Comparison of ENCODE assay signal across 1 cellular context in the genomic region with DNA sequence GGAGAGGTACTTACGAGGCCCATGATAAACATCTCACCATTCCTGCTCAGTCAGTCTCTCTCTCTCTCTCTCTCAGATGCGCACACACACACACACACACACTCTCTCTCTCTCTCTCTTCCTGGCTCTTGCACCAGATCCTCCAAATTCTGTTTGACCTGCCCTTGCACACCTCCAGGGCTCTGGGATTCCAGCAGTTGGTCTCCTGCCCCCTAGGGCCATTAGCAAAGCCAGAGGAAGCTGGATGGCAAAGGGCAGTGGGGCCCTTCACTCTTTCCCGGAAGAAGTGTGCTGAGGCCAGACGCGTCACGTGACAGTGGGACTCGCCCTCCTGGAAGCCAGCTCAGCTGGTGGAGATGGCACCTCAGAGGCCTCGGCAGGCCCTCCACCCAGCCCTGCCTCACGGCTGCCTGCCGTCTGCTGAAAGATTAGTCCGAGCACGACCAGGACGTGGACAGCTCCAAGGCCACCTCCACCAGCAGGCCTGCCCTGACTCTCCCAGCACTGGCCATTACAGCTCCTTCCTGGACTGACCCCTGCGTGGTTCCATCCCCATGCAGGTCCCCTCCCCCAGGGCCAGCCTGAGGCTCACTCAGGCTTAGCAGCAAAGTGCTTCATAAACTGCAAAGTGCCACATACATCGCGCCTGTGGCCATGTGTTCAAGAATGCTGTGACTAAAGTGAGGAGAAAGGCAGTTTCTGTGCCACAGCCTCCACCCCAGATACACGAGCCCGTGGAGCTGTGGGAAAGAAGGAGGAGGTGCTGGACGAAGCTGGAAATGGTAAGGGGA.
TF ChIP-seq lines count a peak whose summit lies in the region.

No MANE protein-coding gene starts in this region.

TF ChIP-seq in K562, 482 proteins besides CTCF, POLR2A, EP300 and RAD21 (continued from another document and continues in another):
- no peak for TF ChIP-seq SREBF1 (IDR thresholded peaks at IDR 0.05; ENCODE audit: borderline replicate concordance, low read depth, low read length)
- TF ChIP-seq DIDO1 (tag; IDR thresholded peaks at IDR 0.05; ENCODE audit: low read depth): 0 out of 2 replicates have a peak, but pooled peaks have one; percentile 18
- no peak for TF ChIP-seq ZNF232 (CRISPR knock-in tag; IDR thresholded peaks at IDR 0.05)
- TF ChIP-seq NFYB (IDR thresholded peaks at IDR 0.05; ENCODE audit: extremely low read depth, insufficient read length): no peak
- 0 out of 2 replicates have a peak, but pooled peaks have one; percentile 17 for TF ChIP-seq HDGF (IDR thresholded peaks at IDR 0.05)
- TF ChIP-seq TRIM28 (IDR thresholded peaks at IDR 0.05): no peak
- TF ChIP-seq TBL1XR1 (IDR thresholded peaks at IDR 0.05; ENCODE audit: low read length in 2 of 2): no peak
- no peak for TF ChIP-seq EGR1 (conservative IDR thresholded peaks at IDR 0.05)
- TF ChIP-seq HNRNPUL1 (IDR thresholded peaks at IDR 0.05; ENCODE audit: low read length): no peak
- TF ChIP-seq STAT5A (IDR thresholded peaks at IDR 0.05; ENCODE audit: borderline replicate concordance, low read length): no peak
- no peak for TF ChIP-seq RFX5 (IDR thresholded peaks at IDR 0.05; ENCODE audit: low read depth, low read length)
- no peak for TF ChIP-seq ZNF668 (CRISPR knock-in tag; IDR thresholded peaks at IDR 0.05)
- no peak for TF ChIP-seq COPS2 (conservative IDR thresholded peaks at IDR 0.05)
- TF ChIP-seq TSHZ1 (CRISPR knock-in tag; IDR thresholded peaks at IDR 0.05): no peak
- no peak for TF ChIP-seq U2AF2 (optimal IDR thresholded peaks at IDR 0.05; ENCODE audit: low read depth, low read length)
- TF ChIP-seq JUN (IDR thresholded peaks at IDR 0.05; ENCODE audit: borderline replicate concordance, low read depth, low read length): no peak
- no peak for TF ChIP-seq JUN (CRISPR knock-in tag; IDR thresholded peaks at IDR 0.05; ENCODE audit: borderline replicate concordance)
- TF ChIP-seq NONO (IDR thresholded peaks at IDR 0.05; ENCODE audit: low read depth in 2 of 2, low read length in 1 of 2): no peak
- TF ChIP-seq YBX1 (IDR thresholded peaks at IDR 0.05): no peak
- no peak for TF ChIP-seq ARID3A (IDR thresholded peaks at IDR 0.05; ENCODE audit: borderline replicate concordance, low read depth, low read length)
- TF ChIP-seq TAF1 (IDR thresholded peaks at IDR 0.05; ENCODE audit: control insufficient read depth, extremely low read depth, insufficient read depth, low read length, severe bottlenecking): no peak
- TF ChIP-seq TCF7L2 (IDR thresholded peaks at IDR 0.05; ENCODE audit: low read depth, low read length): no peak
- TF ChIP-seq ZBTB5 (IDR thresholded peaks at IDR 0.05): no peak
- no peak for TF ChIP-seq MAFK (IDR thresholded peaks at IDR 0.05; ENCODE audit: low read length)
- TF ChIP-seq ZNF174 (CRISPR knock-in tag; IDR thresholded peaks at IDR 0.05): no peak
- TF ChIP-seq, protein P1, sequence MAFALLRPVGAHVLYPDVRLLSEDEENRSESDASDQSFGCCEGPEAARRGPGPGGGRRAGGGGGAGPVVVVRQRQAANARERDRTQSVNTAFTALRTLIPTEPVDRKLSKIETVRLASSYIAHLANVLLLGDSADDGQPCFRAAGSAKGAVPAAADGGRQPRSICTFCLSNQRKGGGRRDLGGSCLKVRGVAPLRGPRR (CRISPR knock-in tag; IDR thresholded peaks at IDR 0.05): no peak
- TF ChIP-seq TOE1 (IDR thresholded peaks at IDR 0.05; ENCODE audit: borderline replicate concordance): peak; percentile 95
- no peak for TF ChIP-seq TOE1 (CRISPR knock-in tag; IDR thresholded peaks at IDR 0.05; ENCODE audit: borderline replicate concordance, low read depth)
- TF ChIP-seq, protein P2, sequence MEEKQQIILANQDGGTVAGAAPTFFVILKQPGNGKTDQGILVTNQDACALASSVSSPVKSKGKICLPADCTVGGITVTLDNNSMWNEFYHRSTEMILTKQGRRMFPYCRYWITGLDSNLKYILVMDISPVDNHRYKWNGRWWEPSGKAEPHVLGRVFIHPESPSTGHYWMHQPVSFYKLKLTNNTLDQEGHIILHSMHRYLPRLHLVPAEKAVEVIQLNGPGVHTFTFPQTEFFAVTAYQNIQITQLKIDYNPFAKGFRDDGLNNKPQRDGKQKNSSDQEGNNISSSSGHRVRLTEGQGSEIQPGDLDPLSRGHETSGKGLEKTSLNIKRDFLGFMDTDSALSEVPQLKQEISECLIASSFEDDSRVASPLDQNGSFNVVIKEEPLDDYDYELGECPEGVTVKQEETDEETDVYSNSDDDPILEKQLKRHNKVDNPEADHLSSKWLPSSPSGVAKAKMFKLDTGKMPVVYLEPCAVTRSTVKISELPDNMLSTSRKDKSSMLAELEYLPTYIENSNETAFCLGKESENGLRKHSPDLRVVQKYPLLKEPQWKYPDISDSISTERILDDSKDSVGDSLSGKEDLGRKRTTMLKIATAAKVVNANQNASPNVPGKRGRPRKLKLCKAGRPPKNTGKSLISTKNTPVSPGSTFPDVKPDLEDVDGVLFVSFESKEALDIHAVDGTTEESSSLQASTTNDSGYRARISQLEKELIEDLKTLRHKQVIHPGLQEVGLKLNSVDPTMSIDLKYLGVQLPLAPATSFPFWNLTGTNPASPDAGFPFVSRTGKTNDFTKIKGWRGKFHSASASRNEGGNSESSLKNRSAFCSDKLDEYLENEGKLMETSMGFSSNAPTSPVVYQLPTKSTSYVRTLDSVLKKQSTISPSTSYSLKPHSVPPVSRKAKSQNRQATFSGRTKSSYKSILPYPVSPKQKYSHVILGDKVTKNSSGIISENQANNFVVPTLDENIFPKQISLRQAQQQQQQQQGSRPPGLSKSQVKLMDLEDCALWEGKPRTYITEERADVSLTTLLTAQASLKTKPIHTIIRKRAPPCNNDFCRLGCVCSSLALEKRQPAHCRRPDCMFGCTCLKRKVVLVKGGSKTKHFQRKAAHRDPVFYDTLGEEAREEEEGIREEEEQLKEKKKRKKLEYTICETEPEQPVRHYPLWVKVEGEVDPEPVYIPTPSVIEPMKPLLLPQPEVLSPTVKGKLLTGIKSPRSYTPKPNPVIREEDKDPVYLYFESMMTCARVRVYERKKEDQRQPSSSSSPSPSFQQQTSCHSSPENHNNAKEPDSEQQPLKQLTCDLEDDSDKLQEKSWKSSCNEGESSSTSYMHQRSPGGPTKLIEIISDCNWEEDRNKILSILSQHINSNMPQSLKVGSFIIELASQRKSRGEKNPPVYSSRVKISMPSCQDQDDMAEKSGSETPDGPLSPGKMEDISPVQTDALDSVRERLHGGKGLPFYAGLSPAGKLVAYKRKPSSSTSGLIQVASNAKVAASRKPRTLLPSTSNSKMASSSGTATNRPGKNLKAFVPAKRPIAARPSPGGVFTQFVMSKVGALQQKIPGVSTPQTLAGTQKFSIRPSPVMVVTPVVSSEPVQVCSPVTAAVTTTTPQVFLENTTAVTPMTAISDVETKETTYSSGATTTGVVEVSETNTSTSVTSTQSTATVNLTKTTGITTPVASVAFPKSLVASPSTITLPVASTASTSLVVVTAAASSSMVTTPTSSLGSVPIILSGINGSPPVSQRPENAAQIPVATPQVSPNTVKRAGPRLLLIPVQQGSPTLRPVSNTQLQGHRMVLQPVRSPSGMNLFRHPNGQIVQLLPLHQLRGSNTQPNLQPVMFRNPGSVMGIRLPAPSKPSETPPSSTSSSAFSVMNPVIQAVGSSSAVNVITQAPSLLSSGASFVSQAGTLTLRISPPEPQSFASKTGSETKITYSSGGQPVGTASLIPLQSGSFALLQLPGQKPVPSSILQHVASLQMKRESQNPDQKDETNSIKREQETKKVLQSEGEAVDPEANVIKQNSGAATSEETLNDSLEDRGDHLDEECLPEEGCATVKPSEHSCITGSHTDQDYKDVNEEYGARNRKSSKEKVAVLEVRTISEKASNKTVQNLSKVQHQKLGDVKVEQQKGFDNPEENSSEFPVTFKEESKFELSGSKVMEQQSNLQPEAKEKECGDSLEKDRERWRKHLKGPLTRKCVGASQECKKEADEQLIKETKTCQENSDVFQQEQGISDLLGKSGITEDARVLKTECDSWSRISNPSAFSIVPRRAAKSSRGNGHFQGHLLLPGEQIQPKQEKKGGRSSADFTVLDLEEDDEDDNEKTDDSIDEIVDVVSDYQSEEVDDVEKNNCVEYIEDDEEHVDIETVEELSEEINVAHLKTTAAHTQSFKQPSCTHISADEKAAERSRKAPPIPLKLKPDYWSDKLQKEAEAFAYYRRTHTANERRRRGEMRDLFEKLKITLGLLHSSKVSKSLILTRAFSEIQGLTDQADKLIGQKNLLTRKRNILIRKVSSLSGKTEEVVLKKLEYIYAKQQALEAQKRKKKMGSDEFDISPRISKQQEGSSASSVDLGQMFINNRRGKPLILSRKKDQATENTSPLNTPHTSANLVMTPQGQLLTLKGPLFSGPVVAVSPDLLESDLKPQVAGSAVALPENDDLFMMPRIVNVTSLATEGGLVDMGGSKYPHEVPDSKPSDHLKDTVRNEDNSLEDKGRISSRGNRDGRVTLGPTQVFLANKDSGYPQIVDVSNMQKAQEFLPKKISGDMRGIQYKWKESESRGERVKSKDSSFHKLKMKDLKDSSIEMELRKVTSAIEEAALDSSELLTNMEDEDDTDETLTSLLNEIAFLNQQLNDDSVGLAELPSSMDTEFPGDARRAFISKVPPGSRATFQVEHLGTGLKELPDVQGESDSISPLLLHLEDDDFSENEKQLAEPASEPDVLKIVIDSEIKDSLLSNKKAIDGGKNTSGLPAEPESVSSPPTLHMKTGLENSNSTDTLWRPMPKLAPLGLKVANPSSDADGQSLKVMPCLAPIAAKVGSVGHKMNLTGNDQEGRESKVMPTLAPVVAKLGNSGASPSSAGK (IDR thresholded peaks at IDR 0.05): peak; percentile 70
- peak; percentile 60 for TF ChIP-seq ETV1 (tag; conservative IDR thresholded peaks at IDR 0.05; ENCODE audit: low read depth)
- TF ChIP-seq, protein P3, sequence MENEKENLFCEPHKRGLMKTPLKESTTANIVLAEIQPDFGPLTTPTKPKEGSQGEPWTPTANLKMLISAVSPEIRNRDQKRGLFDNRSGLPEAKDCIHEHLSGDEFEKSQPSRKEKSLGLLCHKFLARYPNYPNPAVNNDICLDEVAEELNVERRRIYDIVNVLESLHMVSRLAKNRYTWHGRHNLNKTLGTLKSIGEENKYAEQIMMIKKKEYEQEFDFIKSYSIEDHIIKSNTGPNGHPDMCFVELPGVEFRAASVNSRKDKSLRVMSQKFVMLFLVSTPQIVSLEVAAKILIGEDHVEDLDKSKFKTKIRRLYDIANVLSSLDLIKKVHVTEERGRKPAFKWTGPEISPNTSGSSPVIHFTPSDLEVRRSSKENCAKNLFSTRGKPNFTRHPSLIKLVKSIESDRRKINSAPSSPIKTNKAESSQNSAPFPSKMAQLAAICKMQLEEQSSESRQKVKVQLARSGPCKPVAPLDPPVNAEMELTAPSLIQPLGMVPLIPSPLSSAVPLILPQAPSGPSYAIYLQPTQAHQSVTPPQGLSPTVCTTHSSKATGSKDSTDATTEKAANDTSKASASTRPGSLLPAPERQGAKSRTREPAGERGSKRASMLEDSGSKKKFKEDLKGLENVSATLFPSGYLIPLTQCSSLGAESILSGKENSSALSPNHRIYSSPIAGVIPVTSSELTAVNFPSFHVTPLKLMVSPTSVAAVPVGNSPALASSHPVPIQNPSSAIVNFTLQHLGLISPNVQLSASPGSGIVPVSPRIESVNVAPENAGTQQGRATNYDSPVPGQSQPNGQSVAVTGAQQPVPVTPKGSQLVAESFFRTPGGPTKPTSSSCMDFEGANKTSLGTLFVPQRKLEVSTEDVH (IDR thresholded peaks at IDR 0.05; ENCODE audit: low read depth, partially characterized antibody): no peak
- TF ChIP-seq, protein P4, sequence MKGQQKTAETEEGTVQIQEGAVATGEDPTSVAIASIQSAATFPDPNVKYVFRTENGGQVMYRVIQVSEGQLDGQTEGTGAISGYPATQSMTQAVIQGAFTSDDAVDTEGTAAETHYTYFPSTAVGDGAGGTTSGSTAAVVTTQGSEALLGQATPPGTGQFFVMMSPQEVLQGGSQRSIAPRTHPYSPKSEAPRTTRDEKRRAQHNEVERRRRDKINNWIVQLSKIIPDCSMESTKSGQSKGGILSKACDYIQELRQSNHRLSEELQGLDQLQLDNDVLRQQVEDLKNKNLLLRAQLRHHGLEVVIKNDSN (CRISPR knock-in tag; IDR thresholded peaks at IDR 0.05): peak; percentile 92
